In genomic region chr18:62521082-62521481, GRCh38 we compare ENCODE assay signal across 1 cellular context.
TF ChIP-seq lines count a peak whose summit lies in the region.

No MANE protein-coding gene starts in this region.

TF ChIP-seq in HepG2, 621 proteins besides CTCF, POLR2A, EP300 and RAD21 (continues in another document):
- no peak for TF ChIP-seq ZBTB38 (CRISPR knock-in tag; IDR thresholded peaks at IDR 0.05)
- TF ChIP-seq ONECUT2 (CRISPR knock-in tag; IDR thresholded peaks at IDR 0.05), result peak; percentile 78
- TF ChIP-seq NR2F2 (IDR thresholded peaks at IDR 0.05; ENCODE audit: borderline replicate concordance, low read depth), result no peak
- 0 out of 2 replicates have a peak, but pooled peaks have one; percentile 25 for TF ChIP-seq RCOR2 (CRISPR knock-in tag; IDR thresholded peaks at IDR 0.05)
- peak; percentile 98 for TF ChIP-seq ZNF770 (CRISPR knock-in tag; IDR thresholded peaks at IDR 0.05)
- TF ChIP-seq ARID3A (IDR thresholded peaks at IDR 0.05; ENCODE audit: low read depth, low read length), result 0 out of 2 replicates have a peak, but pooled peaks have one; percentile 16
- TF ChIP-seq ZNF839 (CRISPR knock-in tag; IDR thresholded peaks at IDR 0.05; ENCODE audit: borderline replicate concordance), result no peak
- TF ChIP-seq ZBTB21 (CRISPR knock-in tag; IDR thresholded peaks at IDR 0.05), result no peak
- peak; percentile 69; the same call in 1 of the 2 replicates for TF ChIP-seq ZNF430 (CRISPR knock-in tag; IDR thresholded peaks at IDR 0.05)
- peak; percentile 69 for TF ChIP-seq ZMYM2 (CRISPR knock-in tag; IDR thresholded peaks at IDR 0.05)
- no peak for TF ChIP-seq LRRFIP1 (CRISPR knock-in tag; conservative IDR thresholded peaks at IDR 0.05)
- TF ChIP-seq POLR2G (IDR thresholded peaks at IDR 0.05; ENCODE audit: low read depth, low read length), result no peak
- TF ChIP-seq ZNF597 (CRISPR knock-in tag; IDR thresholded peaks at IDR 0.05), result no peak
- no peak for TF ChIP-seq ZNF652 (CRISPR knock-in tag; IDR thresholded peaks at IDR 0.05; ENCODE audit: borderline replicate concordance, low read depth)
- no peak for TF ChIP-seq HMG20A (CRISPR knock-in tag; IDR thresholded peaks at IDR 0.05; ENCODE audit: borderline replicate concordance)
- TF ChIP-seq ATM (IDR thresholded peaks at IDR 0.05; ENCODE audit: borderline replicate concordance), result no peak
- TF ChIP-seq UBTF (CRISPR knock-in tag; IDR thresholded peaks at IDR 0.05), result peak; percentile 38; the same call in 1 of the 2 replicates
- TF ChIP-seq USF2 (IDR thresholded peaks at IDR 0.05; ENCODE audit: low read depth, low read length), result no peak
- peak; percentile 49; the same call in 1 of the 2 replicates for TF ChIP-seq USF2 (CRISPR knock-in tag; IDR thresholded peaks at IDR 0.05; ENCODE audit: borderline replicate concordance)
- TF ChIP-seq HMGXB3 (CRISPR knock-in tag; IDR thresholded peaks at IDR 0.05; ENCODE audit: borderline replicate concordance), result no peak
- TF ChIP-seq ZBTB3 (CRISPR knock-in tag; IDR thresholded peaks at IDR 0.05; ENCODE audit: borderline replicate concordance, low read depth), result no peak
- no peak for TF ChIP-seq FOXP4 (CRISPR knock-in tag; IDR thresholded peaks at IDR 0.05)
- peak; percentile 11; the same call in 1 of the 2 replicates for TF ChIP-seq SAP130 (CRISPR knock-in tag; IDR thresholded peaks at IDR 0.05; ENCODE audit: low read depth)
- TF ChIP-seq POGZ (CRISPR knock-in tag; IDR thresholded peaks at IDR 0.05), result 0 out of 2 replicates have a peak, but pooled peaks have one; percentile 33
- no peak for TF ChIP-seq ZNF367 (CRISPR knock-in tag; IDR thresholded peaks at IDR 0.05; ENCODE audit: borderline replicate concordance)
- no peak for TF ChIP-seq AGO2 (optimal IDR thresholded peaks at IDR 0.05; ENCODE audit: low read depth, low read length)
- TF ChIP-seq ZNF432 (CRISPR knock-in tag; IDR thresholded peaks at IDR 0.05; ENCODE audit: borderline replicate concordance), result no peak
- TF ChIP-seq ZNF605 (CRISPR knock-in tag; IDR thresholded peaks at IDR 0.05), result 0 out of 2 replicates have a peak, but pooled peaks have one; percentile 39
- TF ChIP-seq TBX2 (CRISPR knock-in tag; IDR thresholded peaks at IDR 0.05; ENCODE audit: borderline replicate concordance), result no peak
- TF ChIP-seq ZMYM3 (CRISPR knock-in tag; IDR thresholded peaks at IDR 0.05), result peak; percentile 71
- TF ChIP-seq ZNF263 (CRISPR knock-in tag; IDR thresholded peaks at IDR 0.05), result 0 out of 2 replicates have a peak, but pooled peaks have one; percentile 20
- TF ChIP-seq NBN (conservative IDR thresholded peaks at IDR 0.05), result no peak
